28 cellular contexts compared by ENCODE assay signal in genomic region chr17:703081-703875, GRCh38. TPM values are rescaled to one million over a fixed set of nuclear protein-coding genes. Genes with fewer than 3 reads are reported as not detected.
DNase-seq lines count a peak whose midpoint lies in the region; ATAC-seq, FAIRE-seq and TF ChIP-seq lines count a peak whose summit lies in the region.
"Had no signal": no experiment of that assay in that cellular context is flagged by ENCODE, and none has a peak within 500 bp of the region (broad histone marks: within the 10 kb centered on the region; RNA-seq: fewer than 3 reads in every experiment).

No MANE protein-coding gene starts in this region.

- no peaks in the 10 kb centered on the region for H3K36me3 Mint-ChIP-seq in astrocyte (ENCODE audit: low read depth, unreplicated experiment)
- H3K36me3 Mint-ChIP-seq in neural progenitor cell: peaks cover 9% of the 10 kb centered on the region
- no peaks in the 10 kb centered on the region for H3K36me3 Mint-ChIP-seq in natural killer cell treated with Interleukin-12 subunit alpha and Interleukin-12 subunit beta and Interleukin-15 and Interleukin-18, amount 100 ng/mL, for 72 hours

- no peak overlapping the region for H3K27ac Mint-ChIP-seq in astrocyte (ENCODE audit: unreplicated experiment)
- H3K27ac Mint-ChIP-seq in neural progenitor cell: peak overlapping the region; percentile 25
- no peak overlapping the region for H3K27ac Mint-ChIP-seq in natural killer cell treated with Interleukin-12 subunit alpha and Interleukin-12 subunit beta and Interleukin-15 and Interleukin-18, amount 100 ng/mL, for 72 hours
- H3K27ac Mint-ChIP-seq: activated CD4-positive, alpha-beta T cell treated with anti-CD3 and anti-CD28 coated beads, Interleukin-2, amount 10 ng/mL, durations not matched to agents 24 days and 14 days; activated naive CD8-positive, alpha-beta T cell treated with anti-CD3 and anti-CD28 coated beads, Interleukin-2, amount 50 U/mL, for 24 hours; dendritic cell treated with granulocyte-macrophage colony-stimulating factor and Interleukin-4, amounts not matched to agents 40 ng/mL and 50 ng/mL, for 4 days; GM23338 had no signal

- peaks cover 34 to 38% of the 10 kb centered on the region in 2 experiments for H3K36me3 ChIP-seq in HEK293 (ENCODE audit: control insufficient read depth in 2 of 2, insufficient read depth in 1 of 2, low read length in 2 of 2)
- H3K36me3 ChIP-seq in astrocyte (ENCODE audit: insufficient read depth, low read length): peaks cover 12% of the 10 kb centered on the region
- no peaks in the 10 kb centered on the region for H3K36me3 ChIP-seq in neural progenitor cell

- no peak overlapping the region for H3K27ac ChIP-seq in HEK293 (ENCODE audit: extremely low read depth, low read depth, low read length)
- H3K27ac ChIP-seq in astrocyte (ENCODE audit: low read depth, low read length): no peak overlapping the region
- H3K27ac ChIP-seq in neural progenitor cell: no peak overlapping the region
- H3K27ac ChIP-seq: BLaER1 treated with 17β-estradiol and CSF1 and Interleukin-3, amounts not matched to agents 10 nM and 100 nM; foreskin keratinocyte; parathyroid adenoma; spleen; tibial artery; vagina had no signal

- CTCF ChIA-PET in HEK293 (lab: Yijun Ruan, JAX): interaction anchor here (0.7 to 9.2 kb wide), 11 partner anchors 10 to 554 kb away, joined by 3 to 173 read pairs (median 6); partner anchors contain the start of genes TIMM22 and VPS53

- no peak overlapping the region for H2AFZ ChIP-seq in astrocyte (ENCODE audit: low read depth, low read length)
- no peak overlapping the region for H2AFZ ChIP-seq in neural progenitor cell (replicated peaks)
- H2AFZ ChIP-seq: GM23338, parathyroid adenoma had no signal

- H3K9me3 Mint-ChIP-seq in astrocyte (ENCODE audit: unreplicated experiment) (no peaks in the 10 kb centered on the region), neural progenitor cell (no peaks in the 10 kb centered on the region)
- H3K9me3 Mint-ChIP-seq in natural killer cell treated with Interleukin-12 subunit alpha and Interleukin-12 subunit beta and Interleukin-15 and Interleukin-18, amount 100 ng/mL, for 72 hours: no peaks in the 10 kb centered on the region
- H3K9me3 Mint-ChIP-seq: activated CD4-positive, alpha-beta T cell treated with anti-CD3 and anti-CD28 coated beads, Interleukin-2, amount 10 ng/mL, durations not matched to agents 24 days and 14 days; activated naive CD8-positive, alpha-beta T cell treated with anti-CD3 and anti-CD28 coated beads, Interleukin-2, amount 50 U/mL, for 24 hours; dendritic cell treated with granulocyte-macrophage colony-stimulating factor and Interleukin-4, amounts not matched to agents 40 ng/mL and 50 ng/mL, for 4 days; endodermal cell; GM23338 had no signal

- H3K4me1 Mint-ChIP-seq in astrocyte (ENCODE audit: low read depth, unreplicated experiment) (peaks cover 2% of the 10 kb centered on the region), neural progenitor cell (peaks cover 7% of the 10 kb centered on the region)
- peaks cover 0 to 20% of the 10 kb centered on the region in 2 donors for H3K4me1 Mint-ChIP-seq in natural killer cell treated with Interleukin-12 subunit alpha and Interleukin-12 subunit beta and Interleukin-15 and Interleukin-18, amount 100 ng/mL, for 72 hours (ENCODE audit: low read depth in 2 of 2)
- H3K4me1 Mint-ChIP-seq: activated naive CD8-positive, alpha-beta T cell treated with anti-CD3 and anti-CD28 coated beads, Interleukin-2, amount 50 U/mL, for 24 hours; endodermal cell; GM23338 had no signal

- no peak for ATAC-seq in natural killer cell treated with Interleukin-12 subunit alpha and Interleukin-12 subunit beta and Interleukin-15 and Interleukin-18, amount 100 ng/mL, for 72 hours
- ATAC-seq: activated naive CD8-positive, alpha-beta T cell treated with anti-CD3 and anti-CD28 coated beads, Interleukin-2, amount 50 U/mL, for 24 hours; esophagus mucosa; foreskin keratinocyte; GM23338 had no signal

- FAIRE-seq in astrocyte (lab: Jason Lieb, UNC): peak; percentile 5
- FAIRE-seq: G401.6, RCC 7860 had no signal

- peak; percentile 69 for DNase-seq in DMS53 (lab: John Stamatoyannopoulos, UW)
- DNase-seq in astrocyte (ENCODE audit: low read depth): no peak
- DNase-seq in neural progenitor cell (ENCODE audit: low spot score): no peak
- DNase-seq in stimulated activated CD4-positive, alpha-beta T cell treated with anti-CD3 and anti-CD28 coated beads, Interleukin-2, amount 100 ng/mL, for 48 hours: no peak
- no peak for DNase-seq in natural killer cell treated with Interleukin-12 subunit alpha and Interleukin-12 subunit beta and Interleukin-15 and Interleukin-18, amount 100 ng/mL, for 72 hours (ENCODE audit: low spot score)
- no peak for DNase-seq in KBM-7
- DNase-seq: activated CD4-positive, alpha-beta T cell treated with anti-CD3 and anti-CD28 coated beads, Interleukin-2, amount 10 ng/mL, durations not matched to agents 24 days and 14 days; activated CD8-positive, alpha-beta memory T cell treated with anti-CD3 and anti-CD28 coated beads for 24 hours; activated gamma-delta T cell; activated naive CD8-positive, alpha-beta T cell treated with anti-CD3 and anti-CD28 coated beads, Interleukin-2, amount 50 U/mL, for 24 hours; activated T-cell treated with anti-CD3 and anti-CD28 coated beads for 4 hours; DMS153; endodermal cell; foreskin keratinocyte; NCI-H1048; NCI-H2107; right cardiac atrium; spleen; tibial artery had no signal

- H3K4me3 Mint-ChIP-seq in astrocyte (ENCODE audit: unreplicated experiment) (no peak overlapping the region), neural progenitor cell (no peak overlapping the region)
- H3K4me3 Mint-ChIP-seq in natural killer cell treated with Interleukin-12 subunit alpha and Interleukin-12 subunit beta and Interleukin-15 and Interleukin-18, amount 100 ng/mL, for 72 hours: no peak overlapping the region
- H3K4me3 Mint-ChIP-seq: activated CD4-positive, alpha-beta T cell treated with anti-CD3 and anti-CD28 coated beads, Interleukin-2, amount 10 ng/mL, durations not matched to agents 24 days and 14 days; activated naive CD8-positive, alpha-beta T cell treated with anti-CD3 and anti-CD28 coated beads, Interleukin-2, amount 50 U/mL, for 24 hours; dendritic cell treated with granulocyte-macrophage colony-stimulating factor and Interleukin-4, amounts not matched to agents 40 ng/mL and 50 ng/mL, for 4 days; endodermal cell; GM23338 had no signal

- H3F3A ChIP-seq in neural progenitor cell (ENCODE audit: low read depth): peaks cover 4% of the 10 kb centered on the region

- no peaks in the 10 kb centered on the region for H3K27me3 Mint-ChIP-seq in astrocyte (ENCODE audit: low read depth, unreplicated experiment)
- H3K27me3 Mint-ChIP-seq in neural progenitor cell (ENCODE audit: insufficient read depth, low read depth): peaks cover 2% of the 10 kb centered on the region
- H3K27me3 Mint-ChIP-seq in natural killer cell treated with Interleukin-12 subunit alpha and Interleukin-12 subunit beta and Interleukin-15 and Interleukin-18, amount 100 ng/mL, for 72 hours: no peaks in the 10 kb centered on the region
- H3K27me3 Mint-ChIP-seq: activated CD4-positive, alpha-beta T cell treated with anti-CD3 and anti-CD28 coated beads, Interleukin-2, amount 10 ng/mL, durations not matched to agents 24 days and 14 days; activated naive CD8-positive, alpha-beta T cell treated with anti-CD3 and anti-CD28 coated beads, Interleukin-2, amount 50 U/mL, for 24 hours; dendritic cell treated with granulocyte-macrophage colony-stimulating factor and Interleukin-4, amounts not matched to agents 40 ng/mL and 50 ng/mL, for 4 days had no signal

- POLR2A ChIA-PET in HEK293 (lab: Yijun Ruan, JAX): no interaction called here

- H3K4me1 ChIP-seq in HEK293 (ENCODE audit: control insufficient read depth, insufficient read depth, low read length) (no peaks in the 10 kb centered on the region), astrocyte (ENCODE audit: insufficient read depth, low read length) (no peaks in the 10 kb centered on the region), neural progenitor cell (no peaks in the 10 kb centered on the region)
- H3K4me1 ChIP-seq: tibial artery, vagina had no signal

- H3K79me2 ChIP-seq in astrocyte (ENCODE audit: insufficient read depth, low read length) (peaks cover 54% of the 10 kb centered on the region), neural progenitor cell (ENCODE audit: low read depth) (no peaks in the 10 kb centered on the region)

- no peak overlapping the region for H3K4me3 ChIP-seq in HEK293 (ENCODE audit: low read depth, low read length)
- no peak overlapping the region for H3K4me3 ChIP-seq in astrocyte (ENCODE audit: insufficient read depth, low read depth, low read length)
- no peak overlapping the region for H3K4me3 ChIP-seq in neural progenitor cell
- H3K4me3 ChIP-seq: BLaER1 treated with 17β-estradiol and CSF1 and Interleukin-3, amounts not matched to agents 10 nM and 100 nM; GM23338; spleen; tibial artery; vagina had no signal

- H3K9ac ChIP-seq in astrocyte (ENCODE audit: low read length) (no peak overlapping the region), neural progenitor cell (no peak overlapping the region)
- H3K9ac ChIP-seq: parathyroid adenoma had no signal

- TF ChIP-seq CTCF in HEK293 (tag by site-specific recombination; IDR thresholded peaks at IDR 0.05) (no peak), astrocyte (IDR thresholded peaks at IDR 0.05; ENCODE audit: insufficient read depth, low read depth, low read length) (no peak), neural progenitor cell (IDR thresholded peaks at IDR 0.05) (no peak)

- in situ Hi-C loops in KBM-7 (cut with MboI; ENCODE audit: low pct_unique_long_range_greater_than_20kb, low sequenced_read_pairs): no loop called here

- no peaks in the 10 kb centered on the region for H3K27me3 ChIP-seq in astrocyte (ENCODE audit: insufficient read depth, low read length)
- H3K27me3 ChIP-seq in neural progenitor cell: no peaks in the 10 kb centered on the region
- H3K27me3 ChIP-seq: BLaER1 treated with 17β-estradiol and CSF1 and Interleukin-3, amounts not matched to agents 10 nM and 100 nM; foreskin keratinocyte; spleen; tibial artery; vagina had no signal

- H3K4me2 ChIP-seq in astrocyte (ENCODE audit: low read length): no peak overlapping the region
- H3K4me2 ChIP-seq in neural progenitor cell: no peak overlapping the region
- H3K4me2 ChIP-seq: BLaER1 treated with 17β-estradiol and CSF1 and Interleukin-3, amounts not matched to agents 10 nM and 100 nM; GM23338 had no signal

- H3K9me3 ChIP-seq in HEK293 (ENCODE audit: control insufficient read depth, insufficient read depth, low read depth, low read length) (no peaks in the 10 kb centered on the region), astrocyte (ENCODE audit: insufficient read depth, low read depth, low read length) (no peaks in the 10 kb centered on the region), neural progenitor cell (ENCODE audit: low read depth) (no peaks in the 10 kb centered on the region)
- H3K9me3 ChIP-seq: BLaER1 treated with 17β-estradiol and CSF1 and Interleukin-3, amounts not matched to agents 10 nM and 100 nM; spleen; tibial artery; vagina had no signal

- peaks cover 42% of the 10 kb centered on the region for H4K20me1 ChIP-seq in astrocyte (ENCODE audit: insufficient read depth, low read length)
- H4K20me1 ChIP-seq in neural progenitor cell (ENCODE audit: low read depth): no peaks in the 10 kb centered on the region

RNA-seq across cellular contexts. Expression of gene VPS53, which starts 11.4 kb away (rescaled TPM):
- total RNA-seq in astrocyte: 79.6 and 83.5 TPM in 2 replicates
- total RNA-seq in neural progenitor cell (ENCODE audit: low replicate concordance): 13.6 and 19.3 TPM in 2 replicates
- total RNA-seq in natural killer cell treated with Interleukin-12 subunit alpha and Interleukin-12 subunit beta and Interleukin-15 and Interleukin-18, amount 100 ng/mL, for 72 hours: 100 to 1,000 TPM in 1 of 2 donors, 10 to 100 TPM in 1; 76.7 to 102 TPM

RNA-seq across cellular contexts. Expression of gene TLCD3A, which starts 29.1 kb away (rescaled TPM):
- total RNA-seq in astrocyte (25.8 and 26.6 TPM in 2 replicates), neural progenitor cell (ENCODE audit: low replicate concordance) (13.4 and 24.3 TPM in 2 replicates)
- 10 to 100 TPM; 15.5 to 17.8 TPM for total RNA-seq in natural killer cell treated with Interleukin-12 subunit alpha and Interleukin-12 subunit beta and Interleukin-15 and Interleukin-18, amount 100 ng/mL, for 72 hours

RNA-seq across cellular contexts. Expression of gene GEMIN4, which starts 48.8 kb away (rescaled TPM):
- total RNA-seq in astrocyte: 17.3 and 18.4 TPM in 2 replicates
- 15.6 and 30.8 TPM in 2 replicates for total RNA-seq in neural progenitor cell (ENCODE audit: low replicate concordance)
- 10 to 100 TPM; 34.2 to 58.4 TPM for total RNA-seq in natural killer cell treated with Interleukin-12 subunit alpha and Interleukin-12 subunit beta and Interleukin-15 and Interleukin-18, amount 100 ng/mL, for 72 hours
